29 cellular contexts compared by ENCODE assay signal in the genomic region with DNA sequence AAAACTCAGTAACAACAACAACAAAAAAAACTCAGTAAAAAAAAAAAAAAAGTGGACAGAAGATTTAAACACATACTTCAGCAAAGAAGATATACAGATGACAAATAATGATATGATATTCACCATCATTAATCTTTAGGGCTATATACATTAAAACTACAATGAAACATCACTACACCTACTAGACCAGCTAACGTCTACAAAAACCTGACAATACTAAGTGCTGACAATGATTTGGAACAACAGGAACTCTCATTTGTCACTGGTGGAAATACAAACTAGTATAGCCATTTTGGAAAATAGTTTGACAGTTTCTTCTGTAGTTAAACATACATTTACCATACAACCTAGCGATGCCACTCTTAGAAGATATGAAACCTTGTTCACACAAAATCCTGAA.
"Had no signal": no experiment of that assay in that cellular context is flagged by ENCODE, and none has a peak within 500 bp of the region (broad histone marks: within the 10 kb centered on the region; RNA-seq: fewer than 3 reads in every experiment).

No MANE protein-coding gene starts in this region.

- H3K36me3 ChIP-seq: neutrophil, pancreas, prostate gland, suprapubic skin, tibial artery, transverse colon, upper lobe of right lung, uterus had no signal

- FAIRE-seq: pancreas had no signal

- ATAC-seq: naive thymus-derived CD8-positive, alpha-beta T cell; natural killer cell treated with Interleukin-12 subunit alpha and Interleukin-12 subunit beta and Interleukin-15 and Interleukin-18, amount 100 ng/mL, for 72 hours; pancreas; sciatic nerve; stimulated activated memory B cell treated with anti-CD40 and anti-IgM and Interleukin-4, amounts not matched to agents 10 μg/mL and 1 μg/mL and 100 μg/mL, for 72 hours; stimulated activated naive CD8-positive, alpha-beta T cell treated with anti-CD3 and anti-CD28 coated beads, Interleukin-15, amount 100 ng/mL, for 72 hours; stimulated activated naive CD8-positive, alpha-beta T cell treated with anti-CD3 and anti-CD28 coated beads, Interleukin-15, Interleukin-2, amounts not matched to agents 100 U/mL and 50 U/mL, for 24 hours; upper lobe of right lung had no signal

- H3K9me3 ChIP-seq: neutrophil, pancreas, prostate gland, spleen, suprapubic skin, testis, tibial artery, transverse colon, upper lobe of right lung, uterus had no signal

- H3K4me3 ChIP-seq: pancreas, prostate gland, skin epidermis, smooth muscle cell, spleen, suprapubic skin, testis, tibial artery, transverse colon, upper lobe of right lung, uterus had no signal

- DNase-seq: naive thymus-derived CD8-positive, alpha-beta T cell; nephron progenitor cell; nucleus accumbens; pancreas; retina; right cardiac atrium; spleen; stimulated activated CD4-positive, alpha-beta T cell treated with anti-CD3 and anti-CD28 coated beads, Interleukin-12 subunit alpha, Interleukin-12 subunit beta, amount 100 ng/mL, for 4 hours; stimulated activated CD4-positive, alpha-beta T cell treated with anti-CD3 and anti-CD28 coated beads, Interleukin-1b, Interleukin-23, amount 100 ng/mL, for 48 hours; stimulated activated CD4-positive, alpha-beta T cell treated with anti-CD3 and anti-CD28 coated beads, Interleukin-4, amount 100 ng/mL, for 1 hour; stimulated activated CD4-positive, alpha-beta T cell treated with anti-CD3 and anti-CD28 coated beads, Interleukin-4, amount 100 ng/mL, for 4 hours; stimulated activated CD8-positive, alpha-beta memory T cell treated with anti-CD3 and anti-CD28 coated beads, Interleukin-4, amount 100 ng/mL, for 48 hours; stimulated activated naive CD4-positive, alpha-beta T cell; stimulated activated naive CD8-positive, alpha-beta T cell treated with anti-CD3 and anti-CD28 coated beads, Interleukin-15, amount 100 ng/mL, for 72 hours; stimulated activated naive CD8-positive, alpha-beta T cell treated with anti-CD3 and anti-CD28 coated beads, Interleukin-15, Interleukin-2, amounts not matched to agents 100 U/mL and 50 U/mL, for 24 hours; substantia nigra; testis; tibial artery; transverse colon; upper lobe of right lung; uterus had no signal

- H3K27me3 ChIP-seq: neutrophil, pancreas, spleen, suprapubic skin, testis, tibial artery, transverse colon, upper lobe of right lung, uterus had no signal

- H3K27ac ChIP-seq: neutrophil, pancreas, prostate gland, skin epidermis, spleen, suprapubic skin, testis, tibial artery, transverse colon, upper lobe of right lung, uterus had no signal
